ENCODE assay signal across 18 cellular contexts in the genomic region with DNA sequence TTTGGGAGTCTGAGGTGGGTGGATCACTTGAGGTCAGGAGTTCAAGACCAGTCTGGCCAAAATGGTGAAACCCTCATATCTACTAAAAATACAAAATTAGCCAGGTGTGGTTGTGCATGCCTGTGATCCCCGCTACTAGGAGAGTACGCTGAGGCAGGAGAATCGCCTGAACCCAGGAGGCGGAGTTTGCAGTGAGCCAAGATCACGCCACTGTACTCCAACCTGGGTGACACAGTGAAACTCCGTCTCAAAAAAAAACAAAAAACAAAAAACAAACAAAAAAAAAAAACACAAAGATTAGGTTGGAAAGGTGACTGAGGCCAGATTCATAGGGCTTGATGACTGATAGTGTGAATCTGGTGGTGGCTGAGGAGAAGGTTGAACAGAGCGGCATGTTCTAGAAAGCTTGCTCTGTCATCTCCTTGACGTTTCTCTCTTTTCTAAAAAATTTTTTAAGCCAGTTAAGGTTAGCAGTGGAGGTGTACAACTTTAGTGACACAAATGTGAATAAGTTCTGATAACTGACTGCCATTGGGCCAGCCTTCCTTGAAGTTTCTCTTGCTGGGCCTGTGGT. TPM values are rescaled to one million over a fixed set of nuclear protein-coding genes. Genes with fewer than 3 reads are reported as not detected.
A peak's percentile ranks its signal among the peaks of the same experiment; 100 is the strongest.
DNase-seq lines count a peak whose midpoint lies in the region; ATAC-seq and TF ChIP-seq lines count a peak whose summit lies in the region.
"Had no signal": no experiment of that assay in that cellular context is flagged by ENCODE, and none has a peak within 500 bp of the region (broad histone marks: within the 10 kb centered on the region; RNA-seq: fewer than 3 reads in every experiment).

No MANE protein-coding gene starts in this region.

- ATAC-seq in activated naive CD8-positive, alpha-beta T cell treated with anti-CD3 and anti-CD28 coated beads, Interleukin-2, amount 50 U/mL, for 24 hours, result no peak
- ATAC-seq in naive thymus-derived CD4-positive, alpha-beta T cell, result no peak
- no peak for ATAC-seq in HG03159 (IDR thresholded peaks at IDR 0.05; ENCODE audit: unreplicated experiment)

- peak overlapping the region; percentile 53 for H3K27ac Mint-ChIP-seq in activated naive CD4-positive, alpha-beta T cell treated with anti-CD3 and anti-CD28 coated beads, Interleukin-2, amount 50 U/mL, for 24 hours
- H3K27ac Mint-ChIP-seq in activated naive CD4-positive, alpha-beta T cell treated with anti-CD3 and anti-CD28 coated beads, Interleukin-2, amount 10 ng/mL, durations not matched to agents 7 days and 5 days, result no peak overlapping the region
- peak overlapping the region; percentile 62 for H3K27ac Mint-ChIP-seq in activated naive CD8-positive, alpha-beta T cell treated with anti-CD3 and anti-CD28 coated beads, Interleukin-2, amount 50 U/mL, for 24 hours
- H3K27ac Mint-ChIP-seq in naive thymus-derived CD4-positive, alpha-beta T cell, result peak overlapping the region in 5 of 9 donors; percentile 11 to 30 (median 14)
- no peak overlapping the region for H3K27ac Mint-ChIP-seq in T-helper 2 cell treated with Interferon-gamma antibody and Interleukin-4, amounts not matched to agents 5 μg/mL and 100 μg/mL, for 36 hours

- no peak overlapping the region for H3K27ac ChIP-seq in naive thymus-derived CD4-positive, alpha-beta T cell (ENCODE audit: low read depth, low read length)
- peak overlapping the region in 3 of 5 donors; percentile 4 to 47 (median 46) for H3K27ac ChIP-seq in stomach
- H3K27ac ChIP-seq: upper lobe of right lung had no signal

- no peaks in the 10 kb centered on the region for H3K27me3 Mint-ChIP-seq in activated naive CD4-positive, alpha-beta T cell treated with anti-CD3 and anti-CD28 coated beads, Interleukin-2, amount 50 U/mL, for 24 hours
- peaks cover 5% of the 10 kb centered on the region for H3K27me3 Mint-ChIP-seq in activated naive CD4-positive, alpha-beta T cell treated with anti-CD3 and anti-CD28 coated beads, Interleukin-2, amount 10 ng/mL, durations not matched to agents 7 days and 5 days
- H3K27me3 Mint-ChIP-seq in activated naive CD8-positive, alpha-beta T cell treated with anti-CD3 and anti-CD28 coated beads, Interleukin-2, amount 50 U/mL, for 24 hours, result no peaks in the 10 kb centered on the region
- no peaks in the 10 kb centered on the region for H3K27me3 Mint-ChIP-seq in naive thymus-derived CD4-positive, alpha-beta T cell
- no peaks in the 10 kb centered on the region for H3K27me3 Mint-ChIP-seq in T-helper 2 cell treated with Interferon-gamma antibody and Interleukin-4, amounts not matched to agents 5 μg/mL and 100 μg/mL, for 36 hours (ENCODE audit: low read depth)
- H3K27me3 Mint-ChIP-seq: naive B cell had no signal

- CTCF ChIA-PET in activated naive CD4-positive, alpha-beta T cell treated with anti-CD3 and anti-CD28 coated beads, Interleukin-2, amount 10 ng/mL, durations not matched to agents 7 days and 5 days (lab: Charles Lee), result no interaction called here
- CTCF ChIA-PET in naive thymus-derived CD4-positive, alpha-beta T cell (lab: Charles Lee), result interaction anchor here (0.9 kb wide), 1 partner anchor 42 kb away, joined by 3 read pairs; no protein-coding TSS in a partner anchor

- H3K9me3 Mint-ChIP-seq in activated naive CD4-positive, alpha-beta T cell treated with anti-CD3 and anti-CD28 coated beads, Interleukin-2, amount 50 U/mL, for 24 hours, result no peaks in the 10 kb centered on the region
- H3K9me3 Mint-ChIP-seq in activated naive CD4-positive, alpha-beta T cell treated with anti-CD3 and anti-CD28 coated beads, Interleukin-2, amount 10 ng/mL, durations not matched to agents 7 days and 5 days, result no peaks in the 10 kb centered on the region
- no peaks in the 10 kb centered on the region for H3K9me3 Mint-ChIP-seq in activated naive CD8-positive, alpha-beta T cell treated with anti-CD3 and anti-CD28 coated beads, Interleukin-2, amount 50 U/mL, for 24 hours
- no peaks in the 10 kb centered on the region for H3K9me3 Mint-ChIP-seq in naive thymus-derived CD4-positive, alpha-beta T cell
- H3K9me3 Mint-ChIP-seq in T-helper 2 cell treated with Interferon-gamma antibody and Interleukin-4, amounts not matched to agents 5 μg/mL and 100 μg/mL, for 36 hours, result no peaks in the 10 kb centered on the region
- H3K9me3 Mint-ChIP-seq: naive B cell had no signal

- no peak overlapping the region for H3K4me3 Mint-ChIP-seq in activated naive CD4-positive, alpha-beta T cell treated with anti-CD3 and anti-CD28 coated beads, Interleukin-2, amount 50 U/mL, for 24 hours
- H3K4me3 Mint-ChIP-seq in activated naive CD4-positive, alpha-beta T cell treated with anti-CD3 and anti-CD28 coated beads, Interleukin-2, amount 10 ng/mL, durations not matched to agents 7 days and 5 days, result no peak overlapping the region
- no peak overlapping the region for H3K4me3 Mint-ChIP-seq in activated naive CD8-positive, alpha-beta T cell treated with anti-CD3 and anti-CD28 coated beads, Interleukin-2, amount 50 U/mL, for 24 hours
- peak overlapping the region in 1 of 10 donors; percentile 20 for H3K4me3 Mint-ChIP-seq in naive thymus-derived CD4-positive, alpha-beta T cell
- H3K4me3 Mint-ChIP-seq in T-helper 2 cell treated with Interferon-gamma antibody and Interleukin-4, amounts not matched to agents 5 μg/mL and 100 μg/mL, for 36 hours, result no peak overlapping the region
- H3K4me3 Mint-ChIP-seq: naive B cell had no signal

- no peak for DNase-seq in activated naive CD4-positive, alpha-beta T cell treated with anti-CD3 and anti-CD28 coated beads, Interleukin-2, amount 10 ng/mL, durations not matched to agents 7 days and 5 days
- no peak for DNase-seq in activated naive CD8-positive, alpha-beta T cell treated with anti-CD3 and anti-CD28 coated beads, Interleukin-2, amount 50 U/mL, for 24 hours
- DNase-seq in naive thymus-derived CD4-positive, alpha-beta T cell, result no peak
- no peak for DNase-seq in stomach
- DNase-seq in stimulated activated CD4-positive, alpha-beta T cell treated with anti-CD3 and anti-CD28 coated beads, Interleukin-4, amount 100 ng/mL, for 24 hours, result no peak
- no peak for DNase-seq in T-helper 2 cell treated with Interferon-gamma antibody and Interleukin-4, amounts not matched to agents 5 μg/mL and 100 μg/mL, for 36 hours (ENCODE audit: low spot score)
- DNase-seq: activated CD4-positive, alpha-beta T cell treated with anti-CD3 and anti-CD28 coated beads, Interleukin-2, amount 50 U/mL, for 1 hour; activated T-cell treated with anti-CD3 and anti-CD28 coated beads, Interleukin-2, amount 50 U/mL, for 1 hour; effector CD4-positive, alpha-beta T cell; esophagus squamous epithelium; H7; naive B cell; NCI-H146; upper lobe of right lung had no signal

- POLR2A ChIA-PET in naive thymus-derived CD4-positive, alpha-beta T cell (lab: Charles Lee), result no interaction called here

- intact Hi-C loops in naive thymus-derived CD4-positive, alpha-beta T cell (cut with micrococcal nuclease), result no loop called here
- intact Hi-C loops in stomach (cut with DNase I; ENCODE audit: low total_unique reads), result no loop called here

- 65 to 78% (median 70%) methylated on average over 8 of the region's 8 CpGs for WGBS in stomach, 5 donors

- no peak for TF ChIP-seq EP300 in stomach (IDR thresholded peaks at IDR 0.05)

- no peaks in the 10 kb centered on the region for H3K36me3 ChIP-seq in naive thymus-derived CD4-positive, alpha-beta T cell (ENCODE audit: control insufficient read depth in 2 of 3, insufficient read depth in 3 of 3, low read length in 3 of 3)
- no peaks in the 10 kb centered on the region for H3K36me3 ChIP-seq in stomach
- H3K36me3 ChIP-seq: esophagus squamous epithelium, left lung, upper lobe of right lung had no signal

- peaks cover 39% of the 10 kb centered on the region for H3K4me1 Mint-ChIP-seq in activated naive CD4-positive, alpha-beta T cell treated with anti-CD3 and anti-CD28 coated beads, Interleukin-2, amount 50 U/mL, for 24 hours
- peaks cover 52% of the 10 kb centered on the region for H3K4me1 Mint-ChIP-seq in activated naive CD4-positive, alpha-beta T cell treated with anti-CD3 and anti-CD28 coated beads, Interleukin-2, amount 10 ng/mL, durations not matched to agents 7 days and 5 days
- H3K4me1 Mint-ChIP-seq in activated naive CD8-positive, alpha-beta T cell treated with anti-CD3 and anti-CD28 coated beads, Interleukin-2, amount 50 U/mL, for 24 hours, result peaks cover 55% of the 10 kb centered on the region
- H3K4me1 Mint-ChIP-seq in naive thymus-derived CD4-positive, alpha-beta T cell, result peaks cover 8 to 54% (median 37%) of the 10 kb centered on the region in 7 donors
- H3K4me1 Mint-ChIP-seq in T-helper 2 cell treated with Interferon-gamma antibody and Interleukin-4, amounts not matched to agents 5 μg/mL and 100 μg/mL, for 36 hours (ENCODE audit: low read depth), result peaks cover 31% of the 10 kb centered on the region

- peaks cover 15% of the 10 kb centered on the region in 2 donors for H3K4me1 ChIP-seq in naive thymus-derived CD4-positive, alpha-beta T cell (ENCODE audit: control insufficient read depth in 2 of 2, insufficient read depth in 2 of 2, low read length in 2 of 2)
- peaks cover 16 to 63% (median 21%) of the 10 kb centered on the region in 4 donors for H3K4me1 ChIP-seq in stomach
- H3K4me1 ChIP-seq: psoas muscle had no signal

- H3K36me3 Mint-ChIP-seq in activated naive CD4-positive, alpha-beta T cell treated with anti-CD3 and anti-CD28 coated beads, Interleukin-2, amount 50 U/mL, for 24 hours, result no peaks in the 10 kb centered on the region
- no peaks in the 10 kb centered on the region for H3K36me3 Mint-ChIP-seq in activated naive CD4-positive, alpha-beta T cell treated with anti-CD3 and anti-CD28 coated beads, Interleukin-2, amount 10 ng/mL, durations not matched to agents 7 days and 5 days
- H3K36me3 Mint-ChIP-seq in activated naive CD8-positive, alpha-beta T cell treated with anti-CD3 and anti-CD28 coated beads, Interleukin-2, amount 50 U/mL, for 24 hours (ENCODE audit: low read depth), result no peaks in the 10 kb centered on the region
- no peaks in the 10 kb centered on the region for H3K36me3 Mint-ChIP-seq in naive thymus-derived CD4-positive, alpha-beta T cell
- no peaks in the 10 kb centered on the region for H3K36me3 Mint-ChIP-seq in T-helper 2 cell treated with Interferon-gamma antibody and Interleukin-4, amounts not matched to agents 5 μg/mL and 100 μg/mL, for 36 hours (ENCODE audit: low read depth)
- H3K36me3 Mint-ChIP-seq: naive B cell had no signal

- H3K27me3 ChIP-seq in naive thymus-derived CD4-positive, alpha-beta T cell (ENCODE audit: control insufficient read depth in 2 of 2, insufficient read depth in 2 of 2, low read length in 2 of 2), result no peaks in the 10 kb centered on the region
- H3K27me3 ChIP-seq in stomach, result no peaks in the 10 kb centered on the region
- H3K27me3 ChIP-seq: esophagus squamous epithelium, left lung, upper lobe of right lung had no signal

- TF ChIP-seq CTCF in stomach (IDR thresholded peaks at IDR 0.05), result no peak

- TF ChIP-seq POLR2A in stomach (IDR thresholded peaks at IDR 0.05), result no peak

- H3K4me3 ChIP-seq in naive thymus-derived CD4-positive, alpha-beta T cell (ENCODE audit: low read length), result no peak overlapping the region
- H3K4me3 ChIP-seq in stomach, result no peak overlapping the region
- H3K4me3 ChIP-seq: esophagus squamous epithelium, left lung, psoas muscle, upper lobe of right lung had no signal

- no peaks in the 10 kb centered on the region for H3K9me3 ChIP-seq in naive thymus-derived CD4-positive, alpha-beta T cell (ENCODE audit: control insufficient read depth in 2 of 3, low read length in 3 of 3)
- no peaks in the 10 kb centered on the region for H3K9me3 ChIP-seq in stomach
- H3K9me3 ChIP-seq: esophagus squamous epithelium, left lung, psoas muscle, upper lobe of right lung had no signal

RNA-seq across cellular contexts. Expression of a gene that starts 40.9 kb away (rescaled TPM):
- total RNA-seq in naive thymus-derived CD4-positive, alpha-beta T cell, result 10 to 100 TPM; 35.5 to 69.9 (median 37.7) TPM
- 100 to 1,000 TPM; 135 to 154 TPM for polyA plus RNA-seq in naive thymus-derived CD4-positive, alpha-beta T cell
- 100 to 1,000 TPM in 1 of 5 donors, 10 to 100 TPM in 3, 1 to 10 TPM in 1; 7.0 to 279 (median 43.7) TPM for total RNA-seq in stomach
- polyA plus RNA-seq in stomach, result 100 to 1,000 TPM in 2 of 3 donors, 10 to 100 TPM in 1; 86.8 to 144 (median 124) TPM

RNA-seq across cellular contexts. Expression of a gene that starts 52.7 kb away (rescaled TPM):
- total RNA-seq in naive thymus-derived CD4-positive, alpha-beta T cell, result 100 to 1,000 TPM; 650 to 900 (median 803) TPM
- 100 to 1,000 TPM in 1 of 2 donors, 10 to 100 TPM in 1; 95.5 to 501 TPM for polyA plus RNA-seq in naive thymus-derived CD4-positive, alpha-beta T cell
- total RNA-seq in stomach, result 100 to 1,000 TPM; 155 to 620 (median 272) TPM
- polyA plus RNA-seq in stomach, result 10 to 100 TPM; 46.7 to 79.3 (median 54.3) TPM

Comparison
In these comparisons a context has a peak if more than half of its experiments do, and no peak if none do; other contexts are left out.
1. H3K27ac Mint-ChIP-seq: peak in activated naive CD4-positive, alpha-beta T cell treated with anti-CD3 and anti-CD28 coated beads, Interleukin-2, amount 50 U/mL, for 24 hours (single experiment), activated naive CD8-positive, alpha-beta T cell treated with anti-CD3 and anti-CD28 coated beads, Interleukin-2, amount 50 U/mL, for 24 hours (single experiment) and naive thymus-derived CD4-positive, alpha-beta T cell (5 of 9); none in activated naive CD4-positive, alpha-beta T cell treated with anti-CD3 and anti-CD28 coated beads, Interleukin-2, amount 10 ng/mL, durations not matched to agents 7 days and 5 days (single experiment) and T-helper 2 cell treated with Interferon-gamma antibody and Interleukin-4, amounts not matched to agents 5 μg/mL and 100 μg/mL, for 36 hours (single experiment).